In the genomic region with DNA sequence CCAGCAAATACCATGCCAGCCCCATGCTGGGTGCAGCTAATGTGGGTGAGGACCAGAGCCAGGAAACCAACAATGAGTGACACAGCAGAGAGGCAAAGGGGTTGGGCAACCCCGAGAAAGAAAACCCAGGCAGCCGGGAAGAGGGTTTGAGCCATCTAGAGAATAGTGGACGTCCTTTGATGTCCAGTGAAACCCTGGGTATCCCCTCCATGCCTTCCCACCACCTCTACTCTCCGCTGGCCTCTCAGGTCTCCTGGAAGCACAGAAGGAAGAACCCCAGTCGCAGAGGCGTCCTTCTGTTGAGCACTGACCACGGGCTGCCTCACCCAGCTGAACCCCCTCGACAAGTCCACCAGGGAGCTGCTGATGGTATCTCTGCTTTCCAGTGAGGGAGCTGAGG, we compare ENCODE assay signal across 30 cellular contexts.
"Had no signal": no experiment of that assay in that cellular context is flagged by ENCODE, and none has a peak within 500 bp of the region (broad histone marks: within the 10 kb centered on the region; RNA-seq: fewer than 3 reads in every experiment).

No MANE protein-coding gene starts in this region.

- H3K4me3 Mint-ChIP-seq: activated B cell treated with CpG ODN at 0.5 μM for 24 hours; activated CD8-positive, alpha-beta T cell treated with anti-CD3 and anti-CD28 coated beads for 36 hours; activated naive CD8-positive, alpha-beta T cell; activated T-cell treated with anti-CD3 and anti-CD28 coated beads, Interleukin-2, amount 50 U/mL, for 4 hours; activated T-helper 17 cell treated with anti-CD3 and anti-CD28 coated beads, Interleukin-2, amount 50 U/mL, for 72 hours; endodermal cell; T-helper 17 cell; T-helper 2 cell treated with Interferon-gamma antibody and Interleukin-4, amounts not matched to agents 5 μg/mL and 100 μg/mL, for 36 hours had no signal

- H3K4me1 ChIP-seq: colonic mucosa had no signal

- H3K27me3 Mint-ChIP-seq: activated CD8-positive, alpha-beta T cell treated with anti-CD3 and anti-CD28 coated beads for 36 hours; activated naive CD8-positive, alpha-beta T cell; activated T-helper 17 cell treated with anti-CD3 and anti-CD28 coated beads, Interleukin-2, amount 50 U/mL, for 72 hours; T-helper 17 cell had no signal

- H3K36me3 ChIP-seq: brain microvascular endothelial cell, colonic mucosa, WERI-Rb-1 had no signal

- H3K27me3 ChIP-seq: brain microvascular endothelial cell, colonic mucosa had no signal

- ATAC-seq: activated CD4-positive, CD25-positive, alpha-beta regulatory T cell treated with anti-CD3 and anti-CD28 coated beads, Interleukin-2, amount 50 U/mL, for 24 hours; activated CD8-positive, alpha-beta T cell treated with anti-CD3 and anti-CD28 coated beads for 36 hours; activated T-cell treated with anti-CD3 and anti-CD28 coated beads, Interleukin-2, amount 50 U/mL, for 4 hours; activated T-helper 17 cell treated with anti-CD3 and anti-CD28 coated beads, Interleukin-2, amount 50 U/mL, for 72 hours; esophagus mucosa; T-helper 17 cell had no signal

- H3K9me3 Mint-ChIP-seq: activated T-cell treated with anti-CD3 and anti-CD28 coated beads, Interleukin-2, amount 50 U/mL, for 4 hours; endodermal cell had no signal

- FAIRE-seq: astrocyte, frontal cortex had no signal

- H3K27ac Mint-ChIP-seq: activated B cell treated with CpG ODN at 0.5 μM for 24 hours; activated CD8-positive, alpha-beta T cell treated with anti-CD3 and anti-CD28 coated beads for 36 hours; activated naive CD8-positive, alpha-beta T cell; activated T-helper 17 cell treated with anti-CD3 and anti-CD28 coated beads, Interleukin-2, amount 50 U/mL, for 72 hours; endodermal cell; T-helper 17 cell had no signal

- H3K9me3 ChIP-seq: colonic mucosa had no signal

- H3K4me3 ChIP-seq: colonic mucosa, dorsolateral prefrontal cortex had no signal

- H3K4me1 Mint-ChIP-seq: endodermal cell had no signal

- H3K27ac ChIP-seq: brain microvascular endothelial cell, colonic mucosa, dorsolateral prefrontal cortex, WERI-Rb-1 had no signal

- DNase-seq: activated B cell treated with CpG ODN at 0.5 μM for 24 hours; activated CD4-positive, alpha-beta T cell treated with anti-CD3 and anti-CD28 coated beads for 48 hours; activated CD4-positive, alpha-beta T cell treated with anti-CD3 and anti-CD28 coated beads, Interleukin-2, amount 50 U/mL, for 1 hour; activated CD4-positive, alpha-beta T cell treated with anti-CD3 and anti-CD28 coated beads, Interleukin-2, amount 50 U/mL, for 48 hours; activated CD8-positive, alpha-beta memory T cell treated with anti-CD3 and anti-CD28 coated beads for 24 hours; activated CD8-positive, alpha-beta T cell treated with anti-CD3 and anti-CD28 coated beads for 36 hours; activated effector memory CD4-positive, alpha-beta T cell treated with Interleukin-2 at 50 U/mL for 16 hours; activated gamma-delta T cell treated with Interleukin-2 at 50 U/mL for 16 hours; activated naive CD4-positive, alpha-beta T cell treated with anti-CD3 and anti-CD28 coated beads, Interleukin-2, amount 50 U/mL, for 16 hours; activated naive CD4-positive, alpha-beta T cell treated with Interleukin-2 at 50 U/mL for 16 hours; activated T-cell treated with anti-CD3 and anti-CD28 coated beads, Interleukin-2, amount 50 U/mL, for 4 hours; amniotic stem cell; anterior cingulate cortex; brain microvascular endothelial cell; caudate nucleus; colonic mucosa; dorsolateral prefrontal cortex; effector memory CD4-positive, alpha-beta T cell; endodermal cell; foreskin fibroblast; T-helper 17 cell; T1000; WERI-Rb-1 had no signal
